In the genomic region with DNA sequence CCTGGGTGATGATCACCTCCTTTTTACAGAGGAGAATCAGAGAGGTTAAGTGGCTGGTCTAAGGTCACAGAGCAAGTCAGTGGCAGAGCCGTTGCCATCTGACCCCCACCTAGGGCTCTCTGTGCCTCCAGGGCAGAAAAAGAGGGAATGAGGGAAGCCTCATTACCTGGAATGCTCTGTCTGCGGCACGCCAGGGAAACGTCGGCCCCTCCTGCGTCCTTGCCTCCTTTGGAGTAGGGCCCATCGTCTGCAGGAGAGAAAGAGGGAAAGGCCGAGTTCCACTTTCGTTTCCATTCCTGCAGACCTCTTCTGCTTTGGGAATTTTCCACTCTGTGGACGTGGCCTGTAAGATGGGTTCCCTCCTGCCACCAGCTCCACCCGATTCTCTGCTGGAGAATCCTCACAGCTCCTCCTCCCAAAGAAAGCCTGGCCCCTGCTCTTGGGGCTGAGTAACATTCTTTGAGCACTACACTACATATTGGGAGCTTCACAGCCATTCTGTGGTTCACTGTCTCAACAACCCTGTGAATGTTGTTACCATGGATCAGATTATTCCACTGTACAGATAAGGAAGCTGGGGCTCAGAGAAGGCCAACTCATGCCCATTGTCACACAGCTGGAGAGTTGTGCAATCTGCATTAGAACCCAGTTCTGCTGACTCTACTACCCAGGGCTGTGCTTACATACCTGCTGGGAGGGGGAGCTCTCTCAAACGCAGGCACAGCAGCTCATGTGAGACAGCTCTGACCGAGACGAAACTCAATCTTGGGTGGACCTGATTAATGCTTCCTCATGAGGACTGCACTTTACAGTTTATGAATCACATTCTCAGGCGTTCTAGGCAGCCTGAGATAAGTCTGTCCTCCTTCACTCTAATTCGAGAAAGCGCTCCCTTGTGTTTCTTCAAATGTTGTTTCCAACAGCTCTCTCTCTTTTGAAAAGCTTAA, we compare ENCODE assay signal across 14 cellular contexts. TPM values are rescaled to one million over a fixed set of nuclear protein-coding genes. Genes with fewer than 3 reads are reported as not detected.
DNase-seq lines count a peak whose midpoint lies in the region; ATAC-seq and TF ChIP-seq lines count a peak whose summit lies in the region.
"Had no signal": no experiment of that assay in that cellular context is flagged by ENCODE, and none has a peak within 500 bp of the region (broad histone marks: within the 10 kb centered on the region; RNA-seq: fewer than 3 reads in every experiment).

No MANE protein-coding gene starts in this region.

- H3K27me3 ChIP-seq in esophagus squamous epithelium (no peaks in the 10 kb centered on the region), neuronal stem cell (ENCODE audit: control insufficient read depth in 3 of 3, insufficient read depth in 3 of 3, low read depth in 1 of 3, low read length in 3 of 3) (peaks cover 0 to 40% (median 0%) of the 10 kb centered on the region in 3 experiments)
- H3K27me3 ChIP-seq in CD4-positive, alpha-beta T cell (ENCODE audit: control insufficient read depth, insufficient read depth, low read length): no peaks in the 10 kb centered on the region

- H3K36me3 Mint-ChIP-seq in CD4-positive, alpha-beta T cell (ENCODE audit: low read depth): no peaks in the 10 kb centered on the region
- H3K36me3 Mint-ChIP-seq in immature natural killer cell: no peaks in the 10 kb centered on the region
- H3K36me3 Mint-ChIP-seq: activated naive CD4-positive, alpha-beta T cell treated with anti-CD3 and anti-CD28 coated beads, Interleukin-2, amount 50 U/mL, for 24 hours; naive thymus-derived CD4-positive, alpha-beta T cell had no signal

- H3K9ac ChIP-seq in neuronal stem cell (ENCODE audit: low read depth, low read length, poor library complexity): no peak overlapping the region

- TF ChIP-seq POLR2A in esophagus squamous epithelium (IDR thresholded peaks at IDR 0.05): no peak

- H3K4me3 ChIP-seq in esophagus squamous epithelium: peak overlapping the region in 1 of 4 donors; percentile 35
- H3K4me3 ChIP-seq in neuronal stem cell (ENCODE audit: low read length in 2 of 2): no peak overlapping the region

- TF ChIP-seq RAD21 in Ishikawa (IDR thresholded peaks at IDR 0.05; ENCODE audit: low read depth): no peak

- H4K8ac ChIP-seq in neuronal stem cell (ENCODE audit: low read depth, low read length): no peak overlapping the region

- H3K4me1 ChIP-seq in esophagus squamous epithelium (peaks cover 0 to 29% (median 12%) of the 10 kb centered on the region in 3 donors), neuronal stem cell (ENCODE audit: control insufficient read depth in 2 of 2, insufficient read depth in 1 of 2, low read depth in 1 of 2, low read length in 2 of 2) (peaks cover 0 to 6% of the 10 kb centered on the region in 2 donors)

- H3K36me3 ChIP-seq in esophagus squamous epithelium (no peaks in the 10 kb centered on the region), neuronal stem cell (replicated peaks in 1 of 2; ENCODE audit: control insufficient read depth in 2 of 2, insufficient read depth in 2 of 2, low read length in 2 of 2) (no peaks in the 10 kb centered on the region)

- no peak overlapping the region for H2BK5ac ChIP-seq in neuronal stem cell (ENCODE audit: low read length)

- WGBS in esophagus squamous epithelium, 2 donors: 31 to 43% methylated on average over 9 to 16 of the region's 17 CpGs
- no CpG with 5 or more reads among the region's 17 CpGs for WGBS in neuronal stem cell (ENCODE audit: extremely low coverage in 2 of 2, insufficient read length in 2 of 2, insufficient replicate concordance in 1 of 2), 2 donors

- H3K4ac ChIP-seq in neuronal stem cell (ENCODE audit: low read length): no peak overlapping the region

- H3K9me3 Mint-ChIP-seq in CD4-positive, alpha-beta T cell: no peaks in the 10 kb centered on the region
- peaks cover 0 to 1% (median 0%) of the 10 kb centered on the region in 6 donors for H3K9me3 Mint-ChIP-seq in immature natural killer cell
- H3K9me3 Mint-ChIP-seq: activated naive CD4-positive, alpha-beta T cell treated with anti-CD3 and anti-CD28 coated beads, Interleukin-2, amount 50 U/mL, for 24 hours had no signal

- ATAC-seq in CD4-positive, alpha-beta T cell (ENCODE audit: poor library complexity): no peak
- ATAC-seq: naive thymus-derived CD4-positive, alpha-beta T cell had no signal

- peak overlapping the region; percentile 32 for H3K18ac ChIP-seq in neuronal stem cell (ENCODE audit: low read length)

- POLR2A ChIA-PET in CD4-positive, alpha-beta T cell (lab: Charles Lee): no interaction called here

- no peak overlapping the region for H3K4me2 ChIP-seq in neuronal stem cell (ENCODE audit: insufficient read depth, low read length, poor library complexity, severe bottlenecking)

- no peak overlapping the region for H2AFZ ChIP-seq in neuronal stem cell (ENCODE audit: low read length)

- DNase-seq in AG08395 (ENCODE audit: low spot score) (peak; percentile 91), esophagus squamous epithelium (lab: John Stamatoyannopoulos, UW) (no peak), neuronal stem cell (ENCODE audit: low spot score) (no peak), immature natural killer cell (no peak), DMS 273 treated with DMSO at 0.1 percent for 48 hours (lab: John Stamatoyannopoulos, UW) (no peak)
- DNase-seq in CD4-positive, alpha-beta T cell: no peak
- DNase-seq in activated T-cell treated with anti-CD3 and anti-CD28 coated beads, Interleukin-2, amount 50 U/mL, for 1 hour: no peak
- DNase-seq: naive thymus-derived CD4-positive, alpha-beta T cell; NCI-H526 treated with DMSO at 0.1 percent for 48 hours; T1000 had no signal

- H2AK5ac ChIP-seq in neuronal stem cell (ENCODE audit: low read depth, low read length): no peak overlapping the region

- no peak for TF ChIP-seq EP300 in Ishikawa (IDR thresholded peaks at IDR 0.05; ENCODE audit: borderline replicate concordance)

- H3K9me3 ChIP-seq in esophagus squamous epithelium: no peaks in the 10 kb centered on the region
- H3K9me3 ChIP-seq in neuronal stem cell (replicated peaks in 1 of 2; ENCODE audit: control insufficient read depth in 2 of 2, insufficient read depth in 1 of 2, low read depth in 1 of 2, low read length in 2 of 2): no peaks in the 10 kb centered on the region
- no peaks in the 10 kb centered on the region for H3K9me3 ChIP-seq in CD4-positive, alpha-beta T cell (ENCODE audit: control insufficient read depth, low read length)

- no peak overlapping the region for H3K23ac ChIP-seq in neuronal stem cell (ENCODE audit: low read depth, low read length, poor library complexity)

- intact Hi-C loops in esophagus squamous epithelium (cut with DNase I): no loop called here
- intact Hi-C loops in CD4-positive, alpha-beta T cell (cut with DNase I, micrococcal nuclease): no loop called here

- H2BK12ac ChIP-seq in neuronal stem cell (ENCODE audit: low read length): no peak overlapping the region

- no peak overlapping the region for H3K27ac Mint-ChIP-seq in CD4-positive, alpha-beta T cell
- H3K27ac Mint-ChIP-seq in immature natural killer cell: no peak overlapping the region
- H3K27ac Mint-ChIP-seq: activated naive CD4-positive, alpha-beta T cell treated with anti-CD3 and anti-CD28 coated beads, Interleukin-2, amount 50 U/mL, for 24 hours; IgD-negative memory B cell; naive thymus-derived CD4-positive, alpha-beta T cell had no signal

- no peak overlapping the region for H3K14ac ChIP-seq in neuronal stem cell (ENCODE audit: low read length)

- H2BK15ac ChIP-seq in neuronal stem cell (ENCODE audit: low read length): no peak overlapping the region

- no peak for TF ChIP-seq CTCF in esophagus squamous epithelium (IDR thresholded peaks at IDR 0.05)
- TF ChIP-seq CTCF in CD4-positive, alpha-beta T cell (IDR thresholded peaks at IDR 0.05): no peak

- no peaks in the 10 kb centered on the region for H3K79me1 ChIP-seq in neuronal stem cell (ENCODE audit: low read depth, low read length)

- H4K91ac ChIP-seq in neuronal stem cell (ENCODE audit: low read depth, low read length, poor library complexity): no peak overlapping the region

- H2BK120ac ChIP-seq in neuronal stem cell (ENCODE audit: low read depth, low read length): no peak overlapping the region

- H3K4me1 Mint-ChIP-seq in CD4-positive, alpha-beta T cell (ENCODE audit: low read depth): no peaks in the 10 kb centered on the region
- H3K4me1 Mint-ChIP-seq in immature natural killer cell: no peaks in the 10 kb centered on the region
- H3K4me1 Mint-ChIP-seq: activated naive CD4-positive, alpha-beta T cell treated with anti-CD3 and anti-CD28 coated beads, Interleukin-2, amount 50 U/mL, for 24 hours; naive thymus-derived CD4-positive, alpha-beta T cell had no signal

- H3K4me3 Mint-ChIP-seq in CD4-positive, alpha-beta T cell: no peak overlapping the region
- no peak overlapping the region for H3K4me3 Mint-ChIP-seq in immature natural killer cell
- H3K4me3 Mint-ChIP-seq: activated naive CD4-positive, alpha-beta T cell treated with anti-CD3 and anti-CD28 coated beads, Interleukin-2, amount 50 U/mL, for 24 hours; IgD-negative memory B cell had no signal

- CTCF ChIA-PET in CD4-positive, alpha-beta T cell (lab: Charles Lee): interaction anchor here (1.2 kb wide), 1 partner anchor 14 kb away, joined by 4 read pairs; no protein-coding TSS in a partner anchor

- H3K27ac ChIP-seq in esophagus squamous epithelium (peak overlapping the region; percentile 64 to 76 (median 72)), neuronal stem cell (replicated peaks; ENCODE audit: low read length) (no peak overlapping the region)
- no peak overlapping the region for H3K27ac ChIP-seq in CD4-positive, alpha-beta T cell (ENCODE audit: low read depth, low read length)

- peaks cover 4% of the 10 kb centered on the region for H3K27me3 Mint-ChIP-seq in CD4-positive, alpha-beta T cell
- H3K27me3 Mint-ChIP-seq in immature natural killer cell (ENCODE audit: low read depth in 3 of 3): peaks cover 0 to 2% (median 0%) of the 10 kb centered on the region in 3 donors
- H3K27me3 Mint-ChIP-seq: IgD-negative memory B cell had no signal

TF ChIP-seq in Ishikawa, 13 proteins besides CTCF, POLR2A, EP300 and RAD21 (continues in another document):
- TF ChIP-seq YY1 (IDR thresholded peaks at IDR 0.05; ENCODE audit: low read depth) (no peak), CEBPB (IDR thresholded peaks at IDR 0.05) (peak; percentile 77), USF1 (IDR thresholded peaks at IDR 0.05) (no peak), ZBTB7A (IDR thresholded peaks at IDR 0.05; ENCODE audit: low read depth) (no peak), MAX (IDR thresholded peaks at IDR 0.05) (no peak)

RNA-seq across cellular contexts. Expression of gene GRIP2, which starts 14.2 kb away (rescaled TPM):
- total RNA-seq in esophagus squamous epithelium: 1 to 10 TPM in 1 of 4 donors, under 1 TPM in 3; 0.23 to 2.9 (median 0.53) TPM
- polyA plus RNA-seq in neuronal stem cell (2013, experiment 1 of 2): 0.77 TPM
- polyA plus RNA-seq in neuronal stem cell (2013, experiment 2 of 2): 0.62 TPM
- total RNA-seq in CD4-positive, alpha-beta T cell: not detected
- polyA plus RNA-seq in immature natural killer cell: not detected
- total RNA-seq: epithelial cell of proximal tubule; naive thymus-derived CD4-positive, alpha-beta T cell had no signal
- polyA plus RNA-seq: IgD-negative memory B cell; naive thymus-derived CD4-positive, alpha-beta T cell had no signal

Comparison
In these comparisons a context has a peak if more than half of its experiments do, and no peak if none do; other contexts are left out.
1. H3K27ac ChIP-seq: peak in esophagus squamous epithelium (4 of 4); none in neuronal stem cell (single experiment) and CD4-positive, alpha-beta T cell (single experiment).